In genomic region chr19:57632987-57633831, GRCh38 we compare ENCODE assay signal across 8 cellular contexts. TPM values are rescaled to one million over a fixed set of nuclear protein-coding genes. Genes with fewer than 3 reads are reported as not detected.
DNase-seq lines count a peak whose midpoint lies in the region; ATAC-seq and TF ChIP-seq lines count a peak whose summit lies in the region.

TSS of gene ZNF211 (plus strand) at chr19:57633168. CDS start at chr19:57633347, 179 bp downstream.

- peaks cover 32% of the 10 kb centered on the region for H3K36me3 Mint-ChIP-seq in WTC11

- H3K27me3 Mint-ChIP-seq in WTC11 (ENCODE audit: low read depth) = peaks cover 4% of the 10 kb centered on the region; the same call in 1 of the 2 replicates

- H3K27ac Mint-ChIP-seq in WTC11 = no peak within 1 kb of the TSS

- peaks cover 16% of the 10 kb centered on the region for H3K4me1 Mint-ChIP-seq in WTC11

- no peaks in the 10 kb centered on the region for H3K27me3 ChIP-seq in AG04450 (ENCODE audit: control insufficient read depth, insufficient read depth, low read length)

- POLR2A ChIA-PET in AG04450 (lab: Yijun Ruan, JAX) = interaction anchor here (0.5 to 1.5 kb wide), 5 partner anchors 19 to 995 kb away, joined by 3 to 7 read pairs (median 3); partner anchors contain the start of genes ZNF134, ZNF544 and ZNF551
- POLR2A ChIA-PET in WTC11 (lab: Charles Lee) = interaction anchor here (0.7 to 1.8 kb wide), 6 partner anchors 18 to 111 kb away, joined by 3 to 10 read pairs (median 4); partner anchors contain the start of genes ZNF134, ZNF154 and ZNF551

- peak within 1 kb of the TSS; percentile 25 for H3K27ac ChIP-seq in AG04450 (ENCODE audit: low read depth, low read length)
- peak within 1 kb of the TSS; percentile 75 for H3K27ac ChIP-seq in caudate nucleus (ENCODE audit: low read depth, low read length)

- peak; percentile 76 for DNase-seq in AG04450 (ENCODE audit: low read depth, low spot score)
- peak; percentile 100 for DNase-seq in NCI-H2227 (lab: John Stamatoyannopoulos, UW; ENCODE audit: unreplicated experiment)
- peak; percentile 94 for DNase-seq in WTC11 (ENCODE audit: low spot score)
- DNase-seq in caudate nucleus (lab: John Stamatoyannopoulos, UW) = peak; percentile 40 to 96 (median 88)
- DNase-seq in inferior parietal cortex (ENCODE audit: extremely low spot score) = peak; percentile 98
- peak; percentile 86 for DNase-seq in smooth muscle cell of the brain vasculature (ENCODE audit: low read depth, low spot score)

- no peak for TF ChIP-seq CTCF in AG04450 (IDR thresholded peaks at IDR 0.05; ENCODE audit: low read depth, low read length)
- TF ChIP-seq CTCF in WTC11 (IDR thresholded peaks at IDR 0.05) = no peak

- H3K9me3 ChIP-seq in AG04450 (ENCODE audit: control insufficient read depth, insufficient read depth, low read length) = peaks cover 14% of the 10 kb centered on the region

- ATAC-seq in GM18870 (IDR thresholded peaks at IDR 0.05; ENCODE audit: unreplicated experiment) (peak; percentile 93), HG03108 (IDR thresholded peaks at IDR 0.05; ENCODE audit: unreplicated experiment) (peak; percentile 98), WTC11 (peak; percentile 97)

- H3K4me3 Mint-ChIP-seq in WTC11 = peak within 1 kb of the TSS; percentile 96

- peak within 1 kb of the TSS; percentile 91 for H3K4me3 ChIP-seq in AG04450 (ENCODE audit: low read depth, low read length)

- peaks cover 18% of the 10 kb centered on the region for H3K9me3 Mint-ChIP-seq in WTC11

- CTCF ChIA-PET in AG04450 (lab: Charles Lee) = interaction anchor here (0.6 to 1.9 kb wide), 2 partner anchors 49 to 128 kb away, joined by 3 to 6 read pairs; partner anchors contain the start of gene ZNF551
- CTCF ChIA-PET in WTC11 (lab: Charles Lee) = interaction anchor here (0.6 to 1.4 kb wide), 8 partner anchors 18 to 155 kb away, joined by 3 to 7 read pairs (median 3); partner anchors contain the start of genes ZNF154, ZNF416 and ZNF551

TF ChIP-seq in WTC11, 78 proteins besides CTCF, POLR2A, EP300 and RAD21:
- TF ChIP-seq NFYB (CRISPR knock-in tag; conservative IDR thresholded peaks at IDR 0.05; ENCODE audit: low read depth) (peak; percentile 86), FOXK1 (CRISPR knock-in tag; IDR thresholded peaks at IDR 0.05) (peak; percentile 61; the same call in 1 of the 2 replicates), GABPB1 (CRISPR knock-in tag; IDR thresholded peaks at IDR 0.05) (peak; percentile 62; the same call in 1 of the 2 replicates), ZNF671 (CRISPR knock-in tag; IDR thresholded peaks at IDR 0.05) (no peak), SMAD3 (CRISPR knock-in tag; IDR thresholded peaks at IDR 0.05; ENCODE audit: borderline replicate concordance) (0 out of 2 replicates have a peak, but pooled peaks have one; percentile 32), ZNF138 (CRISPR knock-in tag; conservative IDR thresholded peaks at IDR 0.05) (no peak), NR1H2 (CRISPR knock-in tag; IDR thresholded peaks at IDR 0.05) (no peak), RELA (CRISPR knock-in tag; IDR thresholded peaks at IDR 0.05; ENCODE audit: borderline replicate concordance) (0 out of 2 replicates have a peak, but pooled peaks have one; percentile 28), ZNF281 (CRISPR knock-in tag; IDR thresholded peaks at IDR 0.05) (no peak), SP1 (CRISPR knock-in tag; conservative IDR thresholded peaks at IDR 0.05) (peak; percentile 83), PREB (CRISPR knock-in tag; IDR thresholded peaks at IDR 0.05; ENCODE audit: borderline replicate concordance) (no peak), HMGXB4 (CRISPR knock-in tag; IDR thresholded peaks at IDR 0.05) (peak; percentile 72; the same call in 1 of the 2 replicates), MAX (CRISPR knock-in tag; IDR thresholded peaks at IDR 0.05) (peak; percentile 61), CREB1 (CRISPR knock-in tag; IDR thresholded peaks at IDR 0.05) (no peak), FOXP1 (CRISPR knock-in tag; IDR thresholded peaks at IDR 0.05; ENCODE audit: borderline replicate concordance) (peak; percentile 59; the same call in 1 of the 2 replicates), TEAD1 (CRISPR knock-in tag; IDR thresholded peaks at IDR 0.05) (0 out of 2 replicates have a peak, but pooled peaks have one; percentile 17), ZNF219 (CRISPR knock-in tag; IDR thresholded peaks at IDR 0.05; ENCODE audit: borderline replicate concordance) (no peak)

RNA-seq across cellular contexts. Expression of gene ZNF211, which starts in this region (rescaled TPM):
- 12.0 and 14.4 TPM in 2 replicates for polyA plus RNA-seq in AG04450 (2011; rRNA removed)
- 7.3 and 8.6 TPM in 2 replicates for polyA minus RNA-seq in AG04450 (2011; rRNA and poly(A)+ RNA removed)
- total RNA-seq in WTC11 (2021) = 13.5 to 17.6 TPM (median 14.3 TPM) in 3 replicates

Comparison
In these comparisons a context has a peak if more than half of its experiments do, and no peak if none do; other contexts are left out.
1. Peak in every context shown above with its lines: DNase-seq, ATAC-seq, H3K4me3 ChIP-seq and H3K27ac ChIP-seq.